9 cellular contexts compared by ENCODE assay signal in genomic region chr1:145983959-145984830, GRCh38. TPM values are rescaled to one million over a fixed set of nuclear protein-coding genes. Genes with fewer than 3 reads are reported as not detected.
DNase-seq lines count a peak whose midpoint lies in the region; ATAC-seq and TF ChIP-seq lines count a peak whose summit lies in the region.
"Had no signal": no experiment of that assay in that cellular context is flagged by ENCODE, and none has a peak within 500 bp of the region (broad histone marks: within the 10 kb centered on the region; RNA-seq: fewer than 3 reads in every experiment).

No MANE protein-coding gene starts in this region.

- H3K4me3 ChIP-seq in HCT116 (replicated peaks in 1 of 2; ENCODE audit: low read depth in 1 of 2, low read length in 2 of 2) (no peak overlapping the region), skeletal muscle satellite cell (ENCODE audit: low read length) (no peak overlapping the region)

- H3K36me3 ChIP-seq in HCT116 (ENCODE audit: control insufficient read depth in 1 of 2, insufficient read depth in 2 of 2, low read length in 2 of 2) (no peaks in the 10 kb centered on the region), skeletal muscle satellite cell (ENCODE audit: insufficient read depth, low read length) (no peaks in the 10 kb centered on the region)

- RAD21 ChIA-PET in HCT116 (lab: Charles Lee; ENCODE audit: low non-redundant PET in 1 of 2, low total read pairs in 2 of 2, uncharacterized antibody in 2 of 2, unreplicated experiment in 2 of 2), result no interaction called here

- H3K4me1 ChIP-seq in HCT116 (ENCODE audit: control insufficient read depth in 1 of 2, insufficient read depth in 2 of 2, low read length in 2 of 2), result peaks cover 29 to 47% of the 10 kb centered on the region in 2 experiments
- H3K4me1 ChIP-seq in skeletal muscle satellite cell (ENCODE audit: control insufficient read depth, insufficient read depth, low read length), result peaks cover 50% of the 10 kb centered on the region

- no peak for TF ChIP-seq CTCF in HCT116 (IDR thresholded peaks at IDR 0.05 in 2 of 3, conservative IDR thresholded peaks at IDR 0.05 in 1 of 3; ENCODE audit: borderline replicate concordance in 1 of 3, insufficient read depth in 1 of 3, low read depth in 2 of 3, low read length in 2 of 3)

- no peaks in the 10 kb centered on the region for H3K9me2 ChIP-seq in HCT116 (ENCODE audit: insufficient read depth)

- H4K20me1 ChIP-seq in HCT116 (ENCODE audit: insufficient read depth), result no peaks in the 10 kb centered on the region

- POLR2A ChIA-PET in HCT116 (lab: Charles Lee), result interaction anchor here (1.1 kb wide), 1 partner anchor 52 kb away, joined by 3 read pairs; no protein-coding TSS in a partner anchor

- no peak for TF ChIP-seq RAD21 in HCT116 (IDR thresholded peaks at IDR 0.05; ENCODE audit: low read depth)

- H3K79me2 ChIP-seq in HCT116 (ENCODE audit: insufficient read depth, low read length), result no peaks in the 10 kb centered on the region

- DNase-seq in HCT116 (ENCODE audit: low read depth, low spot score) (no peak), T-helper 9 cell (peak; percentile 43), DMS153 treated with DMSO at 0.1 percent for 48 hours (lab: John Stamatoyannopoulos, UW; ENCODE audit: unreplicated experiment) (no peak), GM19240 (ENCODE audit: insufficient read length, low spot score) (no peak)

- H2AFZ ChIP-seq in HCT116 (ENCODE audit: low read depth, low read length, poor library complexity, severe bottlenecking), result no peak overlapping the region

- no peak for TF ChIP-seq POLR2A in HCT116 (IDR thresholded peaks at IDR 0.05; ENCODE audit: borderline replicate concordance, extremely low read depth, insufficient read depth, insufficient read length)

- BruUV-seq in HCT116 (replicated peaks; lab: Mats Ljungman, UMichigan), result no TSS peak

- H3K27me3 ChIP-seq in HCT116 (ENCODE audit: insufficient read depth, low read length) (no peaks in the 10 kb centered on the region), skeletal muscle satellite cell (ENCODE audit: control insufficient read depth, insufficient read depth, low read length) (no peaks in the 10 kb centered on the region)

- H3K9me3 ChIP-seq in HCT116 (ENCODE audit: control insufficient read depth in 1 of 2, insufficient read depth in 1 of 2, low read depth in 1 of 2, low read length in 2 of 2), result no peaks in the 10 kb centered on the region
- no peaks in the 10 kb centered on the region for H3K9me3 ChIP-seq in skeletal muscle satellite cell (replicated peaks; ENCODE audit: low read length)

- no peak for ATAC-seq in HCT116
- ATAC-seq in esophagus mucosa, result peak; percentile 44
- no peak for ATAC-seq in GM21723 (IDR thresholded peaks at IDR 0.05; ENCODE audit: unreplicated experiment)
- ATAC-seq in GM21528 (IDR thresholded peaks at IDR 0.05; ENCODE audit: low FRiP score, unreplicated experiment), result no peak

- CTCF ChIA-PET in HCT116 (lab: Charles Lee), result interaction anchor here (0.7 kb wide), 1 partner anchor 23 kb away, joined by 4 read pairs; no protein-coding TSS in a partner anchor

- intact Hi-C loops in HCT116 (cut with micrococcal nuclease), result no loop called here

- H3K9ac ChIP-seq in HCT116 (ENCODE audit: low read length) (no peak overlapping the region), skeletal muscle satellite cell (ENCODE audit: low read depth, low read length) (peak overlapping the region; percentile 9)

- H3K4me2 ChIP-seq in HCT116 (ENCODE audit: low read length) (peak overlapping the region; percentile 65; the same call in 1 of the 2 replicates), skeletal muscle satellite cell (ENCODE audit: low read length) (peak overlapping the region; percentile 64)

- H3K27ac ChIP-seq in HCT116 (ENCODE audit: low read depth, low read length), result no peak overlapping the region

TF ChIP-seq in HCT116, 20 proteins besides CTCF, POLR2A, EP300 and RAD21:
- TF ChIP-seq ELF1 (IDR thresholded peaks at IDR 0.05; ENCODE audit: borderline replicate concordance, low read depth) (no peak), FOSL1 (IDR thresholded peaks at IDR 0.05; ENCODE audit: low read depth) (no peak), ZFX (IDR thresholded peaks at IDR 0.05) (no peak), SRF (IDR thresholded peaks at IDR 0.05; ENCODE audit: low read depth) (no peak), CBX3 (IDR thresholded peaks at IDR 0.05; ENCODE audit: low read depth) (no peak), YY1 (IDR thresholded peaks at IDR 0.05; ENCODE audit: extremely low read depth, insufficient replicate concordance, low read depth, low read length) (no peak), REST (IDR thresholded peaks at IDR 0.05; ENCODE audit: low read depth) (no peak), POLR2AphosphoS5 (IDR thresholded peaks at IDR 0.05; ENCODE audit: low read depth, low read length) (no peak), JUND (IDR thresholded peaks at IDR 0.05) (no peak), SP1 (IDR thresholded peaks at IDR 0.05; ENCODE audit: low read depth) (no peak), MAX (IDR thresholded peaks at IDR 0.05) (no peak), EZH2 (IDR thresholded peaks at IDR 0.05) (no peak)

RNA-seq across cellular contexts. Expression of gene TXNIP, which starts 12.2 kb away (rescaled TPM):
- 2.5 TPM for total RNA-seq in HCT116 (2021; ENCODE audit: unreplicated experiment)
- not detected in 2 replicates for polyA plus RNA-seq in HCT116 (2012)
- total RNA-seq in esophagus mucosa, result 77.7 TPM
- total RNA-seq in skeletal muscle satellite cell (2012; rRNA removed), result 139 and 159 TPM in 2 replicates

RNA-seq across cellular contexts. Expression of gene POLR3GL, which starts 19.7 kb away (rescaled TPM):
- 17.9 TPM for total RNA-seq in HCT116 (2021; ENCODE audit: unreplicated experiment)
- polyA plus RNA-seq in HCT116 (2012), result 26.3 and 28.6 TPM in 2 replicates
- total RNA-seq in esophagus mucosa, result 6.1 TPM
- 7.9 TPM in 2 replicates for total RNA-seq in skeletal muscle satellite cell (2012; rRNA removed)

RNA-seq across cellular contexts. Expression of gene ANKRD34A, which starts 19.8 kb away (rescaled TPM):
- total RNA-seq in HCT116 (2021; ENCODE audit: unreplicated experiment), result 1.1 TPM
- polyA plus RNA-seq in HCT116 (2012), result 0.95 and 0.97 TPM in 2 replicates
- total RNA-seq in esophagus mucosa, result 0.12 TPM
- total RNA-seq in skeletal muscle satellite cell (2012; rRNA removed), result 0.87 and 1.3 TPM in 2 replicates

RNA-seq across cellular contexts. Expression of gene LIX1L, which starts 26.4 kb away (rescaled TPM):
- total RNA-seq in HCT116 (2021; ENCODE audit: unreplicated experiment), result 12.4 TPM
- polyA plus RNA-seq in HCT116 (2012), result 4.7 and 5.6 TPM in 2 replicates
- 4.3 TPM for total RNA-seq in esophagus mucosa
- total RNA-seq in skeletal muscle satellite cell (2012; rRNA removed), result 22.6 and 23.2 TPM in 2 replicates

RNA-seq across cellular contexts. Expression of gene HJV, which starts 37.3 kb away (rescaled TPM):
- total RNA-seq in HCT116 (2021; ENCODE audit: unreplicated experiment), result not detected
- not detected in 2 replicates for polyA plus RNA-seq in HCT116 (2012)
- not detected for total RNA-seq in esophagus mucosa
- 2.2 TPM in 1 of 2 replicates, not detected in the other for total RNA-seq in skeletal muscle satellite cell (2012; rRNA removed)
- total RNA-seq: fibroblast of lung had no signal
- polyA plus RNA-seq: fibroblast of lung had no signal

Comparison
In these comparisons a context has a peak if more than half of its experiments do, and no peak if none do; other contexts are left out.
1. RNA of gene TXNIP, which starts 12.2 kb away (total RNA-seq): 77.7 TPM in esophagus mucosa (single experiment); 2.5 TPM in HCT116 (single experiment); every median in the first group is over 10 times any median in the second.